2 cellular contexts compared by ENCODE assay signal in genomic region chr5:171396583-171396982, GRCh38. TPM values are rescaled to one million over a fixed set of nuclear protein-coding genes. Genes with fewer than 3 reads are reported as not detected.
"Had no signal": no experiment of that assay in that cellular context is flagged by ENCODE, and none has a peak within 500 bp of the region (broad histone marks: within the 10 kb centered on the region; RNA-seq: fewer than 3 reads in every experiment).

No MANE protein-coding gene starts in this region.

RNA-seq across cellular contexts. Expression of gene FGF18, which starts 22.9 kb away (rescaled TPM):
- total RNA-seq: activated CD4-positive, alpha-beta memory T cell treated with anti-CD3 and anti-CD28 coated beads, Interleukin-2, amount 10 ng/mL, durations not matched to agents 7 days and 5 days; activated T-helper 2 cell treated with anti-CD3 and anti-CD28 coated beads, Interferon-gamma antibody, Interleukin-2, Interleukin-4, amounts not matched to agents 10 μg/mL and 5 μg/mL and 100 μg/mL, durations not matched to agents 14 hours and 24 hours and 36 hours had no signal
